ENCODE assay signal across 7 cellular contexts in genomic region chr6:85085875-85086274, GRCh38.
"Had no signal": no experiment of that assay in that cellular context is flagged by ENCODE, and none has a peak within 500 bp of the region (broad histone marks: within the 10 kb centered on the region; RNA-seq: fewer than 3 reads in every experiment).

No MANE protein-coding gene starts in this region.

- H3K4me2 ChIP-seq: KMS-11 had no signal

- DNase-seq: IMR-90, KBM-7, KG1 had no signal

- ATAC-seq: HepG2 had no signal

- H3K27ac ChIP-seq: HL-60, KMS-11 had no signal

- H3K9ac ChIP-seq: KMS-11 had no signal

- FAIRE-seq: HepG2, HTR-8/SVneo had no signal
